In genomic region chr7:155509725-155510551, GRCh38 we compare ENCODE assay signal across 1 cellular context.
TF ChIP-seq lines count a peak whose summit lies in the region.

No MANE protein-coding gene starts in this region.

TF ChIP-seq in HEK293, 187 proteins besides CTCF, POLR2A, EP300 and RAD21 (continued from another document and continues in another):
- no peak for TF ChIP-seq ZSCAN18 (tag by site-specific recombination; IDR thresholded peaks at IDR 0.05)
- no peak for TF ChIP-seq ZNF645 (tag by site-specific recombination; IDR thresholded peaks at IDR 0.05)
- TF ChIP-seq MZF1 (tag by site-specific recombination; IDR thresholded peaks at IDR 0.05; ENCODE audit: borderline replicate concordance) = 0 out of 2 replicates have a peak, but pooled peaks have one; percentile 25
- no peak for TF ChIP-seq TSHZ1 (tag by site-specific recombination; IDR thresholded peaks at IDR 0.05; ENCODE audit: borderline replicate concordance)
- no peak for TF ChIP-seq HOXD13 (CRISPR knock-in tag; IDR thresholded peaks at IDR 0.05; ENCODE audit: borderline replicate concordance)
- no peak for TF ChIP-seq ZNF24 (tag by site-specific recombination; IDR thresholded peaks at IDR 0.05)
- TF ChIP-seq ZNF529 (tag by site-specific recombination; IDR thresholded peaks at IDR 0.05; ENCODE audit: insufficient replicate concordance) = no peak
- peak; percentile 86 for TF ChIP-seq ZNF600 (tag by site-specific recombination; IDR thresholded peaks at IDR 0.05)
- no peak for TF ChIP-seq ZNF449 (tag by site-specific recombination; IDR thresholded peaks at IDR 0.05)
- TF ChIP-seq KLF9 (tag by site-specific recombination; IDR thresholded peaks at IDR 0.05; ENCODE audit: low read depth) = peak; percentile 79
- no peak for TF ChIP-seq SCRT2 (tag by site-specific recombination; IDR thresholded peaks at IDR 0.05)
- TF ChIP-seq KLF10 (tag by site-specific recombination; IDR thresholded peaks at IDR 0.05) = 0 out of 2 replicates have a peak, but pooled peaks have one; percentile 24
- TF ChIP-seq SP3 (tag by site-specific recombination; IDR thresholded peaks at IDR 0.05) = peak; percentile 16
- no peak for TF ChIP-seq ZBTB44 (tag by site-specific recombination; IDR thresholded peaks at IDR 0.05)
- TF ChIP-seq ZNF510 (tag by site-specific recombination; IDR thresholded peaks at IDR 0.05; ENCODE audit: insufficient replicate concordance) = no peak
- TF ChIP-seq ZNF677 (tag by site-specific recombination; IDR thresholded peaks at IDR 0.05) = no peak
- TF ChIP-seq ZNF280C (tag by site-specific recombination; IDR thresholded peaks at IDR 0.05) = no peak
- no peak for TF ChIP-seq ZNF121 (tag by site-specific recombination; IDR thresholded peaks at IDR 0.05)
- TF ChIP-seq ZNF223 (tag by site-specific recombination; IDR thresholded peaks at IDR 0.05) = peak; percentile 43; the same call in 1 of the 2 replicates
- TF ChIP-seq ZNF580 (tag by site-specific recombination; IDR thresholded peaks at IDR 0.05) = no peak
- peak; percentile 4 for TF ChIP-seq PRDM1 (tag by site-specific recombination; IDR thresholded peaks at IDR 0.05)
- no peak for TF ChIP-seq ZNF266 (tag by site-specific recombination; IDR thresholded peaks at IDR 0.05; ENCODE audit: low read depth)
- TF ChIP-seq YY1 (tag by site-specific recombination; IDR thresholded peaks at IDR 0.05) = no peak
- TF ChIP-seq ZSCAN4 (tag by site-specific recombination; IDR thresholded peaks at IDR 0.05) = no peak
- 0 out of 2 replicates have a peak, but pooled peaks have one; percentile 15 for TF ChIP-seq ZNF660 (tag by site-specific recombination; IDR thresholded peaks at IDR 0.05)
- TF ChIP-seq ZNF16 (tag by site-specific recombination; IDR thresholded peaks at IDR 0.05; ENCODE audit: low read depth) = no peak
- TF ChIP-seq WT1 (tag by site-specific recombination; IDR thresholded peaks at IDR 0.05) = no peak
- no peak for TF ChIP-seq SCRT1 (tag by site-specific recombination; IDR thresholded peaks at IDR 0.05; ENCODE audit: borderline replicate concordance)
- no peak for TF ChIP-seq ZNF792 (tag by site-specific recombination; IDR thresholded peaks at IDR 0.05)
- no peak; the same call in 1 of the 2 replicates for TF ChIP-seq ZNF518A (tag by site-specific recombination; conservative IDR thresholded peaks at IDR 0.05; ENCODE audit: low read depth)
- TF ChIP-seq INSM2 (tag by site-specific recombination; IDR thresholded peaks at IDR 0.05) = no peak
- no peak for TF ChIP-seq ZNF624 (tag by site-specific recombination; IDR thresholded peaks at IDR 0.05)
- no peak for TF ChIP-seq ZNF530 (tag by site-specific recombination; IDR thresholded peaks at IDR 0.05; ENCODE audit: low read depth)
- no peak for TF ChIP-seq ZNF830 (tag by site-specific recombination; IDR thresholded peaks at IDR 0.05; ENCODE audit: low read depth)
- TF ChIP-seq ZNF132 (tag by site-specific recombination; IDR thresholded peaks at IDR 0.05; ENCODE audit: borderline replicate concordance) = no peak
- no peak for TF ChIP-seq ZNF776 (tag by site-specific recombination; IDR thresholded peaks at IDR 0.05; ENCODE audit: borderline replicate concordance)
- TF ChIP-seq OVOL3 (tag by site-specific recombination; IDR thresholded peaks at IDR 0.05) = no peak
- TF ChIP-seq KLF8 (tag by site-specific recombination; IDR thresholded peaks at IDR 0.05) = 0 out of 2 replicates have a peak, but pooled peaks have one; percentile 22
- TF ChIP-seq BCL11B (tag by site-specific recombination; IDR thresholded peaks at IDR 0.05; ENCODE audit: low read depth) = no peak
- no peak for TF ChIP-seq ZNF169 (tag by site-specific recombination; IDR thresholded peaks at IDR 0.05)
- no peak for TF ChIP-seq GLIS1 (tag by site-specific recombination; IDR thresholded peaks at IDR 0.05)
- TF ChIP-seq GLIS2 (tag by site-specific recombination; IDR thresholded peaks at IDR 0.05) = no peak
- TF ChIP-seq ZNF548 (tag by site-specific recombination; IDR thresholded peaks at IDR 0.05) = no peak
- TF ChIP-seq ZNF423 (tag by site-specific recombination; IDR thresholded peaks at IDR 0.05) = no peak
